Comparison of ENCODE assay signal across 14 cellular contexts in genomic region chr18:58132595-58133191, GRCh38.
"Had no signal": no experiment of that assay in that cellular context is flagged by ENCODE, and none has a peak within 500 bp of the region (broad histone marks: within the 10 kb centered on the region; RNA-seq: fewer than 3 reads in every experiment).

No MANE protein-coding gene starts in this region.

- H3K27me3 ChIP-seq: gastroesophageal sphincter had no signal

- H3K9me3 ChIP-seq: gastroesophageal sphincter, lower lobe of right lung had no signal

- H3K9ac ChIP-seq: parathyroid adenoma had no signal

- H3K27ac ChIP-seq: gastroesophageal sphincter, lower lobe of right lung, parathyroid adenoma had no signal

- H3K4me3 ChIP-seq: gastroesophageal sphincter, lower lobe of right lung, smooth muscle cell had no signal

- ATAC-seq: activated naive CD8-positive, alpha-beta T cell treated with anti-CD3 and anti-CD28 coated beads, Interleukin-2, amount 50 U/mL, for 24 hours; gastroesophageal sphincter; lower lobe of right lung; naive thymus-derived CD4-positive, alpha-beta T cell; right cardiac atrium; stimulated activated naive B cell treated with anti-CD40 and anti-IgM and Interleukin-4, amounts not matched to agents 10 μg/mL and 1 μg/mL and 100 μg/mL, for 72 hours; T-helper 17 cell; WTC11 had no signal

- DNase-seq: activated CD4-positive, alpha-beta T cell treated with anti-CD3 and anti-CD28 coated beads, Interleukin-2, amount 10 ng/mL, durations not matched to agents 24 days and 14 days; activated naive CD4-positive, alpha-beta T cell treated with Interleukin-2 at 50 U/mL for 16 hours; activated naive CD8-positive, alpha-beta T cell treated with anti-CD3 and anti-CD28 coated beads, Interleukin-2, amount 50 U/mL, for 24 hours; hippocampal formation; lower lobe of right lung; midbrain; naive thymus-derived CD4-positive, alpha-beta T cell; right cardiac atrium; stimulated activated naive B cell treated with anti-CD40 and anti-IgM and Interleukin-4, amounts not matched to agents 10 μg/mL and 1 μg/mL and 100 μg/mL, for 72 hours; T-helper 17 cell had no signal

- H3K36me3 ChIP-seq: gastroesophageal sphincter, lower lobe of right lung had no signal
